Comparison of ENCODE assay signal across 13 cellular contexts in genomic region chr12:17928708-17929366, GRCh38.
DNase-seq lines count a peak whose midpoint lies in the region; ATAC-seq, FAIRE-seq and TF ChIP-seq lines count a peak whose summit lies in the region.
"Had no signal": no experiment of that assay in that cellular context is flagged by ENCODE, and none has a peak within 500 bp of the region (broad histone marks: within the 10 kb centered on the region; RNA-seq: fewer than 3 reads in every experiment).

No MANE protein-coding gene starts in this region.

- H3K4me1 Mint-ChIP-seq in effector memory CD8-positive, alpha-beta T cell (ENCODE audit: low read depth in 2 of 2): no peaks in the 10 kb centered on the region
- no peaks in the 10 kb centered on the region for H3K4me1 Mint-ChIP-seq in activated naive CD8-positive, alpha-beta T cell treated with anti-CD3 and anti-CD28 coated beads, Interleukin-2, amount 50 U/mL, for 24 hours
- H3K4me1 Mint-ChIP-seq: B cell had no signal

- DNase-seq in SIG-M5 treated with dmso at 0.1 percent for 504 hours (lab: John Stamatoyannopoulos, UW; ENCODE audit: unreplicated experiment) (peak; percentile 9), SIG-M5 (lab: John Stamatoyannopoulos, UW) (no peak), RKO (ENCODE audit: low spot score) (peak; percentile 88), foreskin fibroblast (peak; percentile 42 to 59), urothelium cell line (ENCODE audit: low spot score) (peak; percentile 38)
- no peak for DNase-seq in effector memory CD8-positive, alpha-beta T cell
- no peak for DNase-seq in activated naive CD8-positive, alpha-beta T cell treated with anti-CD3 and anti-CD28 coated beads, Interleukin-2, amount 50 U/mL, for 24 hours
- DNase-seq: activated CD4-positive, CD25-positive, alpha-beta regulatory T cell had no signal

- TF ChIP-seq CTCF in foreskin fibroblast (IDR thresholded peaks at IDR 0.05; ENCODE audit: low read depth, low read length): no peak

- no peaks in the 10 kb centered on the region for H3K27me3 Mint-ChIP-seq in effector memory CD8-positive, alpha-beta T cell
- H3K27me3 Mint-ChIP-seq in activated naive CD8-positive, alpha-beta T cell treated with anti-CD3 and anti-CD28 coated beads, Interleukin-2, amount 50 U/mL, for 24 hours: no peaks in the 10 kb centered on the region
- H3K27me3 Mint-ChIP-seq: B cell had no signal

- FAIRE-seq in urothelium cell line (lab: Jason Lieb, UNC): no peak
- FAIRE-seq: islet of Langerhans had no signal

- peaks cover 0 to 9% of the 10 kb centered on the region in 2 donors for H3K9me3 Mint-ChIP-seq in effector memory CD8-positive, alpha-beta T cell
- peaks cover 15% of the 10 kb centered on the region for H3K9me3 Mint-ChIP-seq in activated naive CD8-positive, alpha-beta T cell treated with anti-CD3 and anti-CD28 coated beads, Interleukin-2, amount 50 U/mL, for 24 hours

- ATAC-seq in effector memory CD8-positive, alpha-beta T cell (replicated peaks): no peak
- ATAC-seq in activated naive CD8-positive, alpha-beta T cell treated with anti-CD3 and anti-CD28 coated beads, Interleukin-2, amount 50 U/mL, for 24 hours: no peak
- ATAC-seq in HG03159 (IDR thresholded peaks at IDR 0.05; ENCODE audit: unreplicated experiment): no peak

- H3K4me3 ChIP-seq in foreskin fibroblast (ENCODE audit: low read depth in 1 of 2, low read length in 2 of 2): no peak overlapping the region
- H3K4me3 ChIP-seq: ascending aorta, vagina had no signal

- H3K36me3 Mint-ChIP-seq in effector memory CD8-positive, alpha-beta T cell (ENCODE audit: insufficient read depth): no peaks in the 10 kb centered on the region
- H3K36me3 Mint-ChIP-seq in activated naive CD8-positive, alpha-beta T cell treated with anti-CD3 and anti-CD28 coated beads, Interleukin-2, amount 50 U/mL, for 24 hours (ENCODE audit: low read depth): no peaks in the 10 kb centered on the region

- no peak overlapping the region for H3K27ac Mint-ChIP-seq in effector memory CD8-positive, alpha-beta T cell
- no peak overlapping the region for H3K27ac Mint-ChIP-seq in activated naive CD8-positive, alpha-beta T cell treated with anti-CD3 and anti-CD28 coated beads, Interleukin-2, amount 50 U/mL, for 24 hours
- H3K27ac Mint-ChIP-seq: B cell had no signal

- no peak overlapping the region for H3K4me3 Mint-ChIP-seq in effector memory CD8-positive, alpha-beta T cell
- H3K4me3 Mint-ChIP-seq in activated naive CD8-positive, alpha-beta T cell treated with anti-CD3 and anti-CD28 coated beads, Interleukin-2, amount 50 U/mL, for 24 hours: no peak overlapping the region
- H3K4me3 Mint-ChIP-seq: B cell had no signal

Comparison
In these comparisons a context has a peak if more than half of its experiments do, and no peak if none do; other contexts are left out.
1. DNase-seq: peak in SIG-M5 treated with dmso at 0.1 percent for 504 hours (single experiment), RKO (single experiment), foreskin fibroblast (2 of 2) and urothelium cell line (single experiment); none in SIG-M5 (single experiment), effector memory CD8-positive, alpha-beta T cell (0 of 3) and activated naive CD8-positive, alpha-beta T cell treated with anti-CD3 and anti-CD28 coated beads, Interleukin-2, amount 50 U/mL, for 24 hours (single experiment).